In genomic region chr5:33848554-33848953, GRCh38 we compare ENCODE assay signal across 1 cellular context.
TF ChIP-seq lines count a peak whose summit lies in the region.

No MANE protein-coding gene starts in this region.

TF ChIP-seq in GM12878, 131 proteins besides CTCF, POLR2A, EP300 and RAD21 (continued from another document):
- TF ChIP-seq GABPA (IDR thresholded peaks at IDR 0.05; ENCODE audit: low read depth) (0 out of 2 replicates have a peak, but pooled peaks have one; percentile 10), ZBTB11 (CRISPR knock-in tag; IDR thresholded peaks at IDR 0.05) (no peak), CREB1 (IDR thresholded peaks at IDR 0.05; ENCODE audit: low read depth) (0 out of 2 replicates have a peak, but pooled peaks have one; percentile 28), ELK1 (IDR thresholded peaks at IDR 0.05; ENCODE audit: low read depth, low read length) (no peak), POLR2AphosphoS5 (IDR thresholded peaks at IDR 0.05; ENCODE audit: low read length) (no peak)
- TF ChIP-seq, protein P1, sequence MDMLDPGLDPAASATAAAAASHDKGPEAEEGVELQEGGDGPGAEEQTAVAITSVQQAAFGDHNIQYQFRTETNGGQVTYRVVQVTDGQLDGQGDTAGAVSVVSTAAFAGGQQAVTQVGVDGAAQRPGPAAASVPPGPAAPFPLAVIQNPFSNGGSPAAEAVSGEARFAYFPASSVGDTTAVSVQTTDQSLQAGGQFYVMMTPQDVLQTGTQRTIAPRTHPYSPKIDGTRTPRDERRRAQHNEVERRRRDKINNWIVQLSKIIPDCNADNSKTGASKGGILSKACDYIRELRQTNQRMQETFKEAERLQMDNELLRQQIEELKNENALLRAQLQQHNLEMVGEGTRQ (IDR thresholded peaks at IDR 0.05; ENCODE audit: borderline replicate concordance, low read depth, low read length), result no peak
